ENCODE assay signal across 11 cellular contexts in genomic region chr20:10864076-10864672, GRCh38.
A peak's percentile ranks its signal among the peaks of the same experiment; 100 is the strongest.
DNase-seq lines count a peak whose midpoint lies in the region; ATAC-seq and TF ChIP-seq lines count a peak whose summit lies in the region.
"Had no signal": no experiment of that assay in that cellular context is flagged by ENCODE, and none has a peak within 500 bp of the region (broad histone marks: within the 10 kb centered on the region; RNA-seq: fewer than 3 reads in every experiment).

No MANE protein-coding gene starts in this region.

- intact Hi-C loops in Calu3 (cut with micrococcal nuclease; ENCODE audit: unreplicated experiment) (loop anchor here (10.0 kb wide), 2 partner anchors 311 to 341 kb away; no protein-coding TSS in a partner anchor), esophagus muscularis mucosa (cut with DNase I) (no loop called here), psoas muscle (cut with DNase I) (no loop called here)
- intact Hi-C loops in activated CD4-positive, alpha-beta memory T cell treated with anti-CD3 and anti-CD28 coated beads for 36 hours (cut with micrococcal nuclease): no loop called here

- peak overlapping the region; percentile 69 for H3K27ac Mint-ChIP-seq in Calu3 (ENCODE audit: unreplicated experiment)
- H3K27ac Mint-ChIP-seq in activated CD4-positive, alpha-beta memory T cell treated with anti-CD3 and anti-CD28 coated beads for 36 hours: no peak overlapping the region
- H3K27ac Mint-ChIP-seq: neural progenitor cell had no signal

- TF ChIP-seq POLR2A in esophagus muscularis mucosa (IDR thresholded peaks at IDR 0.05; ENCODE audit: low read depth): no peak

- H3K4me1 Mint-ChIP-seq in Calu3 (ENCODE audit: low read depth, unreplicated experiment): peaks cover 54% of the 10 kb centered on the region
- H3K4me1 Mint-ChIP-seq in activated CD4-positive, alpha-beta memory T cell treated with anti-CD3 and anti-CD28 coated beads for 36 hours (ENCODE audit: low read depth): no peaks in the 10 kb centered on the region
- H3K4me1 Mint-ChIP-seq: neural progenitor cell had no signal

- H3K4me1 ChIP-seq in esophagus muscularis mucosa (peaks cover 9 to 20% (median 17%) of the 10 kb centered on the region in 4 donors), psoas muscle (no peaks in the 10 kb centered on the region)
- H3K4me1 ChIP-seq: neural progenitor cell had no signal

- H3K27ac ChIP-seq in esophagus muscularis mucosa (replicated peaks in 1 of 4): peak overlapping the region; percentile 42 to 48 (median 46)
- peak overlapping the region; percentile 61 for H3K27ac ChIP-seq in psoas muscle
- H3K27ac ChIP-seq: neural progenitor cell had no signal

- POLR2A ChIA-PET in activated CD4-positive, alpha-beta memory T cell treated with anti-CD3 and anti-CD28 coated beads for 36 hours (lab: Charles Lee): no interaction called here

- H3K36me3 ChIP-seq in esophagus muscularis mucosa (no peaks in the 10 kb centered on the region), psoas muscle (ENCODE audit: insufficient read depth in 1 of 2, low read depth in 1 of 2) (no peaks in the 10 kb centered on the region)
- H3K36me3 ChIP-seq: neural progenitor cell had no signal

- BruUV-seq in Calu3 (replicated peaks; lab: Mats Ljungman, UMichigan): no TSS peak

- H3K36me3 Mint-ChIP-seq in Calu3 (ENCODE audit: insufficient read depth, unreplicated experiment): peaks cover 15% of the 10 kb centered on the region
- H3K36me3 Mint-ChIP-seq in activated CD4-positive, alpha-beta memory T cell treated with anti-CD3 and anti-CD28 coated beads for 36 hours: no peaks in the 10 kb centered on the region
- H3K36me3 Mint-ChIP-seq: neural progenitor cell had no signal

- H3K27me3 ChIP-seq in esophagus muscularis mucosa (no peaks in the 10 kb centered on the region), psoas muscle (ENCODE audit: insufficient read depth in 3 of 3, low read length in 2 of 3) (no peaks in the 10 kb centered on the region)
- H3K27me3 ChIP-seq: neural progenitor cell had no signal

- TF ChIP-seq CTCF in Calu3 (IDR thresholded peaks at IDR 0.05; ENCODE audit: unreplicated experiment) (no peak), esophagus muscularis mucosa (IDR thresholded peaks at IDR 0.05) (no peak), psoas muscle (IDR thresholded peaks at IDR 0.05) (no peak)

- ATAC-seq in psoas muscle: peak in 2 of 4 donors; percentile 35 to 52
- ATAC-seq in HG03108 (IDR thresholded peaks at IDR 0.05; ENCODE audit: unreplicated experiment): no peak

- no peaks in the 10 kb centered on the region for H3K27me3 Mint-ChIP-seq in Calu3 (ENCODE audit: unreplicated experiment)
- H3K27me3 Mint-ChIP-seq in activated CD4-positive, alpha-beta memory T cell treated with anti-CD3 and anti-CD28 coated beads for 36 hours: no peaks in the 10 kb centered on the region

- WGBS in esophagus muscularis mucosa: 45% methylated on average over 8 of the region's 8 CpGs
- 28 to 37% (median 29%) methylated on average over 8 of the region's 8 CpGs for WGBS in psoas muscle, 3 donors

- peak overlapping the region; percentile 57 for H3K4me3 Mint-ChIP-seq in Calu3 (ENCODE audit: low read depth, unreplicated experiment)
- no peak overlapping the region for H3K4me3 Mint-ChIP-seq in activated CD4-positive, alpha-beta memory T cell treated with anti-CD3 and anti-CD28 coated beads for 36 hours
- H3K4me3 Mint-ChIP-seq: neural progenitor cell had no signal

- CTCF ChIA-PET in Calu3 (lab: Charles Lee): interaction anchor here (1.2 kb wide), 1 partner anchor 341 kb away, joined by 3 read pairs; no protein-coding TSS in a partner anchor
- CTCF ChIA-PET in activated CD4-positive, alpha-beta memory T cell treated with anti-CD3 and anti-CD28 coated beads for 36 hours (lab: Charles Lee): no interaction called here

- peak; percentile 73 for DNase-seq in Calu3
- peak; percentile 66 for DNase-seq in NCI-H345 (lab: John Stamatoyannopoulos, UW)
- no peak for DNase-seq in esophagus muscularis mucosa (ENCODE audit: extremely low spot score)
- DNase-seq in psoas muscle: no peak
- no peak for DNase-seq in C1 segment of cervical spinal cord (lab: John Stamatoyannopoulos, UW)
- DNase-seq in HuH-7 (ENCODE audit: low spot score): no peak
- DNase-seq in activated CD4-positive, alpha-beta memory T cell treated with anti-CD3 and anti-CD28 coated beads for 36 hours: no peak
- DNase-seq: activated CD4-positive, alpha-beta T cell treated with anti-CD3 and anti-CD28 coated beads for 48 hours; NCI-H1930 had no signal

- H3K9me3 Mint-ChIP-seq in Calu3 (ENCODE audit: low read depth, unreplicated experiment): peaks cover 6% of the 10 kb centered on the region
- no peaks in the 10 kb centered on the region for H3K9me3 Mint-ChIP-seq in activated CD4-positive, alpha-beta memory T cell treated with anti-CD3 and anti-CD28 coated beads for 36 hours
- H3K9me3 Mint-ChIP-seq: neural progenitor cell had no signal

- no peaks in the 10 kb centered on the region for H3K9me3 ChIP-seq in esophagus muscularis mucosa
- H3K9me3 ChIP-seq in psoas muscle: no peaks in the 10 kb centered on the region

- no peak for TF ChIP-seq EP300 in esophagus muscularis mucosa (IDR thresholded peaks at IDR 0.05)

- H3K4me3 ChIP-seq in esophagus muscularis mucosa: peak overlapping the region in 1 of 4 donors; percentile 2
- no peak overlapping the region for H3K4me3 ChIP-seq in psoas muscle
- H3K4me3 ChIP-seq: neural progenitor cell had no signal

Comparison
In these comparisons a context has a peak if more than half of its experiments do, and no peak if none do; other contexts are left out.
1. DNase-seq: peak in Calu3 (single experiment) and NCI-H345 (single experiment); none in esophagus muscularis mucosa (single experiment), psoas muscle (0 of 2), C1 segment of cervical spinal cord (0 of 14), HuH-7 (single experiment) and activated CD4-positive, alpha-beta memory T cell treated with anti-CD3 and anti-CD28 coated beads for 36 hours (single experiment).